ENCODE assay signal across 9 cellular contexts in the genomic region with DNA sequence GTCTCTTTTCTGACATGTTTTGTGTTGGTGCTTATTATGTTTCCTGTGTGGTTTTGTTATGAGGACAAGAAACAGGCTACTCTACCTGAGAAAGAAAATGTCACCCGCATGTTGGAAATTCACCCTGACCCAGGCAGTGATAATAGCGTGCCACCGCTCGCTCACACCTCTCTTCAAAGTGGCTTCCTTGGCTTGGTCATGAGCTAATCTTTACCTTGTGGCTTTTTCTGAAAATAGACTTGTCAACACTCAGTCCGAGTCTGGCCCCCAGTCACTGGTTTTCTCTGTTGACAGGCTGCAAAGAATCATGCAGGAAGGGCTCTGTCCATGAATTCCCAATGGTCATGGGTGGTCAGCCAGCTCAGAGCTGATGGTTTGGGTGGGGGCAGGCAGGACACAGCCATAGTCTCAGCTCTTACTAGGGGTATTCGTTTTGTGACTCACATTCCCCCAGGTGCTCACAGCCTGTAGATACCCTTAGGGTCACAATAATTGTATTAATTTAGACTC.
DNase-seq lines count a peak whose midpoint lies in the region; ATAC-seq lines count a peak whose summit lies in the region.
"Had no signal": no experiment of that assay in that cellular context is flagged by ENCODE, and none has a peak within 500 bp of the region (broad histone marks: within the 10 kb centered on the region; RNA-seq: fewer than 3 reads in every experiment).

No MANE protein-coding gene starts in this region.

- peak overlapping the region; percentile 72 for H3K27ac ChIP-seq in layer of hippocampus (ENCODE audit: low read depth, low read length)
- H3K27ac ChIP-seq: epithelial cell of prostate had no signal

- no peak for DNase-seq in NCI-H2081 (lab: John Stamatoyannopoulos, UW)
- no peak for DNase-seq in DMS114 treated with DMSO at 0.1 percent for 48 hours (lab: John Stamatoyannopoulos, UW; ENCODE audit: unreplicated experiment)
- no peak for DNase-seq in NCI-H2107 treated with DMSO at 0.1 percent for 48 hours (lab: John Stamatoyannopoulos, UW; ENCODE audit: unreplicated experiment)
- DNase-seq in NCI-H187 (lab: John Stamatoyannopoulos, UW), result no peak

- ATAC-seq in GM18517 (IDR thresholded peaks at IDR 0.05; ENCODE audit: unreplicated experiment), result peak; percentile 76
- ATAC-seq in GM21381 (IDR thresholded peaks at IDR 0.05; ENCODE audit: unreplicated experiment), result peak; percentile 82
- ATAC-seq in HG03469 (IDR thresholded peaks at IDR 0.05; ENCODE audit: unreplicated experiment), result peak; percentile 58

- no peaks in the 10 kb centered on the region for H3K27me3 ChIP-seq in layer of hippocampus (ENCODE audit: control insufficient read depth, insufficient read depth, low read length)
